8 cellular contexts compared by ENCODE assay signal in the genomic region with DNA sequence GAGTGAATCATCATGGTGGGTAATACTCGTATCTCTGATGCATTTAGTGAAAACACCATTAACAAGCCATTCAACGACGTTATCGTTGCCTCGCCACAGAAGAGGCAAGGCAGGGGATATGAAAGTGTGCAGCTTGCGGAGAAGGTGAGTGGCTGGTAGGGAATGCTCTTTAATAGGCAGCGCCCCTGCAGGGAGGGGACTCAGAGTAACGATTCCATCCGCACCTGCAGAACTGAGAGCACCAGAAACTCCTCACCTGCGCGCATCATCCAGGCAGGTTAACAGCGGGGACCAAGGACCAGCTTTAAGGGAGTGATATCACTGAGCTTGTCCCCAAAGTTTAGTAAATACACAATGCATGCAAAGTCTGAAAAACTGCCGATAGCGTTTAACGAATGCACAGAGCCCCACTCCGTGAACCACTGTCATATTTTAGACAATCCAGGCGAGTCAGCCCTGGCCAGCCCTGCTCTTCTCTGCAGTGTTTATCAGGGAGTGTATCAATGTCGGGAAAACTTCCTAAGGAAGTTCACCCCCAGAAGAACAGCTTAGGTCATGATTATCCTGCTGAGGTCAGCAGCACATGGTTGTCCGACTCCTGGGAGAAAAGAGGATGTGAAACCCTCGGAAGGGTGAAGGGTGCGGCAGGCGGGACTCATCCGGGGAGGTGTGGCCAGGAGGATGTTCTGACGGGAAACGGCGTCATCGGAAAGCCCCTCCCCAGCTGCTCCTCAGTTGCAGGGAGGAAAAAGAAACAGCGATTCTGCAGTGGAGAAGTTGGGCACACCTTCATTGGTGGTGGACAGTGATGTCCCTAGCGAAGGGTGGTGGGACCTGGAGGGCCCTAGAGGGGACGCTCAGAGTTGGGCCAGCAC.
DNase-seq lines count a peak whose midpoint lies in the region; TF ChIP-seq lines count a peak whose summit lies in the region.

No MANE protein-coding gene starts in this region.

- no peak for TF ChIP-seq POLR2A in NB4 (IDR thresholded peaks at IDR 0.05; ENCODE audit: extremely low read depth, insufficient read length)
- no peak for TF ChIP-seq POLR2A in vagina (IDR thresholded peaks at IDR 0.05)

- peak; percentile 83 for DNase-seq in GM06990 (ENCODE audit: extremely low read depth, insufficient read length)
- DNase-seq in NB4 (ENCODE audit: low read depth) = peak; percentile 89
- peak; percentile 41 for DNase-seq in activated T-cell treated with anti-CD3 and anti-CD28 coated beads for 24 hours (ENCODE audit: low read depth)
- peak; percentile 92 for DNase-seq in cardiac septum (ENCODE audit: low spot score)
- peak; percentile 63 for DNase-seq in stimulated activated CD4-positive, alpha-beta T cell treated with anti-CD3 and anti-CD28 coated beads, Interleukin-1b, Interleukin-23, amount 100 ng/mL, for 48 hours
- DNase-seq in HUDEP-2 (lab: John Stamatoyannopoulos, UW; ENCODE audit: unreplicated experiment in 76 of 76) = no peak
- no peak for DNase-seq in vagina (ENCODE audit: extremely low spot score in 2 of 2)
- DNase-seq in NCI-H187 treated with DMSO at 0.1 percent for 48 hours (lab: John Stamatoyannopoulos, UW) = no peak

- H3K27me3 ChIP-seq in GM06990 (replicated peaks; ENCODE audit: control insufficient read depth, insufficient read depth, low read length) (no peaks in the 10 kb centered on the region), vagina (no peaks in the 10 kb centered on the region)

- intact Hi-C loops in cardiac septum (cut with DNase I) (loop anchor here (2.0 kb wide), 1 partner anchor 53 kb away; no protein-coding TSS in a partner anchor), vagina (cut with DNase I) (no loop called here)

- TF ChIP-seq CTCF in GM06990 (IDR thresholded peaks at IDR 0.05; ENCODE audit: insufficient read depth, low read length, poor library complexity, severe bottlenecking) = no peak
- no peak for TF ChIP-seq CTCF in NB4 (IDR thresholded peaks at IDR 0.05; ENCODE audit: low read depth, low read length)
- TF ChIP-seq CTCF in vagina (IDR thresholded peaks at IDR 0.05) = no peak

- H3K4me3 ChIP-seq in GM06990 (replicated peaks; ENCODE audit: low read depth, low read length) (peak overlapping the region; percentile 48), NB4 (ENCODE audit: low read depth, low read length) (no peak overlapping the region), vagina (no peak overlapping the region)

- H3K36me3 ChIP-seq in GM06990 (ENCODE audit: control insufficient read depth, insufficient read depth, low read length) = no peaks in the 10 kb centered on the region
- H3K36me3 ChIP-seq in vagina = no peaks in the 10 kb centered on the region

- no peaks in the 10 kb centered on the region for H3K9me3 ChIP-seq in vagina

- no peak overlapping the region for H3K27ac ChIP-seq in vagina

- H3K4me1 ChIP-seq in vagina = no peaks in the 10 kb centered on the region

Comparison
In these comparisons a context has a peak if more than half of its experiments do, and no peak if none do; other contexts are left out.
1. DNase-seq: peak in GM06990 (single experiment), NB4 (single experiment), activated T-cell treated with anti-CD3 and anti-CD28 coated beads for 24 hours (single experiment), cardiac septum (single experiment) and stimulated activated CD4-positive, alpha-beta T cell treated with anti-CD3 and anti-CD28 coated beads, Interleukin-1b, Interleukin-23, amount 100 ng/mL, for 48 hours (single experiment); none in HUDEP-2 (0 of 76), vagina (0 of 2) and NCI-H187 treated with DMSO at 0.1 percent for 48 hours (single experiment).